Comparison of ENCODE assay signal across 22 cellular contexts in the genomic region with DNA sequence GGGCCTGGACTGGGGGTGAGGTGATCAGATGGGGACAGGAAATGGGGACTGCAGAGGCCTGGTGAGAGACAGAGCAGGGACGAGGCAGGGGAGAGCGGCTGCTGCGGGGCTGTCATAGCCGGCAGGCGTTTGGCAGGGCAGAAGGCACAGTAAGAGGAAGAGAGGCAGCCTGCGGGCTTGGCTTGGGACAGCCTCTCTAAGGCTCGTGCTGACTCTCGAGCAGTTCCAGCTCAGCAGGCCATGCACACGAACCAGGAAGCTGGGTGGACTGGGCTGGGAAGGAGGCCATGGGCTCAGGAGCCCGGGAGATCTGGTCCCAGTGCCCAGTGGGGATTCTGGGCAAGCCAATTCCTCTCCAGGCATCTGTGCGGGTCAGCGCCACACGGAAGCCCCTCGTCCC. TPM values are rescaled to one million over a fixed set of nuclear protein-coding genes. Genes with fewer than 3 reads are reported as not detected.
DNase-seq lines count a peak whose midpoint lies in the region; ATAC-seq and TF ChIP-seq lines count a peak whose summit lies in the region.
"Had no signal": no experiment of that assay in that cellular context is flagged by ENCODE, and none has a peak within 500 bp of the region (broad histone marks: within the 10 kb centered on the region; RNA-seq: fewer than 3 reads in every experiment).

No MANE protein-coding gene starts in this region.

- TF ChIP-seq POLR2A in NB4 (IDR thresholded peaks at IDR 0.05; ENCODE audit: extremely low read depth, insufficient read length), result no peak

- H2BK120ac ChIP-seq in mesendoderm (ENCODE audit: low read depth, low read length), result no peak overlapping the region

- no peak overlapping the region for H2BK5ac ChIP-seq in mesendoderm (ENCODE audit: low read length)

- no peaks in the 10 kb centered on the region for H3K79me1 ChIP-seq in mesendoderm (ENCODE audit: low read length)

- no peaks in the 10 kb centered on the region for H3K27me3 ChIP-seq in mesendoderm (ENCODE audit: insufficient read depth, low read length, poor library complexity)
- H3K27me3 ChIP-seq in MG63, result peaks cover 10% of the 10 kb centered on the region

- H3K23ac ChIP-seq in mesendoderm (ENCODE audit: low read length), result no peak overlapping the region

- WGBS in mesendoderm (ENCODE audit: extremely low coverage, insufficient coverage, low lambda C conversion rate), result no CpG with 5 or more reads among the region's 14 CpGs

- H3K79me2 ChIP-seq in mesendoderm (ENCODE audit: control insufficient read depth, insufficient read depth, low read length), result no peaks in the 10 kb centered on the region
- H3K79me2 ChIP-seq: parathyroid adenoma had no signal

- peak; percentile 33 for ATAC-seq in esophagus mucosa
- no peak for ATAC-seq in GM21576 (IDR thresholded peaks at IDR 0.05; ENCODE audit: unreplicated experiment)
- ATAC-seq in SK-N-SH treated with all-trans-retinoic acid at 6 μM for 48 hours, result no peak
- ATAC-seq: naive thymus-derived CD8-positive, alpha-beta T cell had no signal

- H4K8ac ChIP-seq in mesendoderm (ENCODE audit: low read depth, low read length), result no peak overlapping the region

- H3K4me3 ChIP-seq in NB4 (ENCODE audit: low read depth, low read length), result no peak overlapping the region
- H3K4me3 ChIP-seq in mesendoderm (ENCODE audit: low read length), result no peak overlapping the region
- no peak overlapping the region for H3K4me3 ChIP-seq in MG63
- H3K4me3 ChIP-seq: esophagus muscularis mucosa had no signal

- H2AK5ac ChIP-seq in mesendoderm (ENCODE audit: low read length), result no peak overlapping the region

- no peak overlapping the region for H3K27ac ChIP-seq in mesendoderm (ENCODE audit: low read depth, low read length)
- H3K27ac ChIP-seq: esophagus muscularis mucosa, parathyroid adenoma had no signal

- no peaks in the 10 kb centered on the region for H3K4me1 ChIP-seq in mesendoderm (ENCODE audit: control insufficient read depth, low read depth, low read length)
- H3K4me1 ChIP-seq: esophagus muscularis mucosa, parathyroid adenoma had no signal

- no peak overlapping the region for H3K4me2 ChIP-seq in mesendoderm (ENCODE audit: low read length)

- H3K36me3 ChIP-seq in mesendoderm (ENCODE audit: control insufficient read depth, insufficient read depth, low read length), result no peaks in the 10 kb centered on the region
- no peaks in the 10 kb centered on the region for H3K36me3 ChIP-seq in MG63
- H3K36me3 ChIP-seq: esophagus muscularis mucosa had no signal

- peak overlapping the region; percentile 39 for H3K56ac ChIP-seq in mesendoderm (ENCODE audit: low read length)

- no peak overlapping the region for H3K18ac ChIP-seq in mesendoderm (ENCODE audit: low read length)

- H4K5ac ChIP-seq in mesendoderm (ENCODE audit: low read length), result no peak overlapping the region

- peak overlapping the region; percentile 17 for H3K4ac ChIP-seq in mesendoderm (ENCODE audit: low read depth, low read length)

- peak; percentile 6 for DNase-seq in EH (ENCODE audit: low read depth)
- DNase-seq in NB4 (ENCODE audit: low read depth), result peak; percentile 15
- DNase-seq in mesendoderm, result peak; percentile 35
- no peak for DNase-seq in MG63
- DNase-seq in NCI-H510A (lab: John Stamatoyannopoulos, UW), result no peak
- DNase-seq: activated CD8-positive, alpha-beta memory T cell treated with anti-CD3 and anti-CD28 coated beads, Interleukin-2, amount 50 U/mL, for 48 hours; activated naive CD4-positive, alpha-beta T cell treated with Interleukin-2 at 50 U/mL for 16 hours; amygdala; central memory CD4-positive, alpha-beta T cell; DND-41; head of caudate nucleus; immature natural killer cell; mammary epithelial cell; naive thymus-derived CD8-positive, alpha-beta T cell; NCI-H1436; NCI-H345; stimulated activated CD4-positive, alpha-beta T cell treated with anti-CD3 and anti-CD28 coated beads, Interleukin-1b, Interleukin-23, amount 100 ng/mL, for 48 hours had no signal

- no peak for TF ChIP-seq CTCF in NB4 (IDR thresholded peaks at IDR 0.05; ENCODE audit: low read depth, low read length)

- H3K9me3 ChIP-seq in MG63, result no peaks in the 10 kb centered on the region
- H3K9me3 ChIP-seq: esophagus muscularis mucosa had no signal

- H3K9ac ChIP-seq in mesendoderm (ENCODE audit: low read length), result peak overlapping the region; percentile 8
- H3K9ac ChIP-seq: parathyroid adenoma had no signal

- no peak overlapping the region for H2BK15ac ChIP-seq in mesendoderm (replicated peaks; ENCODE audit: low read depth)

TF ChIP-seq in SK-N-SH treated with all-trans-retinoic acid at 6 μM for 48 hours, 23 proteins besides CTCF, POLR2A, EP300 and RAD21:
- TF ChIP-seq ZNF565 (CRISPR knock-in tag; conservative IDR thresholded peaks at IDR 0.05; ENCODE audit: low read depth), result no peak
- no peak for TF ChIP-seq ARNTL (CRISPR knock-in tag; IDR thresholded peaks at IDR 0.05; ENCODE audit: borderline replicate concordance, low read depth)
- TF ChIP-seq POU6F1 (CRISPR knock-in tag; IDR thresholded peaks at IDR 0.05; ENCODE audit: borderline replicate concordance, low read depth), result no peak
- no peak for TF ChIP-seq TCF4 (CRISPR knock-in tag; IDR thresholded peaks at IDR 0.05; ENCODE audit: borderline replicate concordance)
- TF ChIP-seq ZFP30 (CRISPR knock-in tag; IDR thresholded peaks at IDR 0.05), result no peak
- no peak for TF ChIP-seq ESRRG (CRISPR knock-in tag; IDR thresholded peaks at IDR 0.05)
- TF ChIP-seq ZFP3 (CRISPR knock-in tag; IDR thresholded peaks at IDR 0.05), result no peak
- TF ChIP-seq SNAI2 (CRISPR knock-in tag; IDR thresholded peaks at IDR 0.05), result no peak
- TF ChIP-seq CSDC2 (CRISPR knock-in tag; IDR thresholded peaks at IDR 0.05), result no peak
- TF ChIP-seq, protein P1, sequence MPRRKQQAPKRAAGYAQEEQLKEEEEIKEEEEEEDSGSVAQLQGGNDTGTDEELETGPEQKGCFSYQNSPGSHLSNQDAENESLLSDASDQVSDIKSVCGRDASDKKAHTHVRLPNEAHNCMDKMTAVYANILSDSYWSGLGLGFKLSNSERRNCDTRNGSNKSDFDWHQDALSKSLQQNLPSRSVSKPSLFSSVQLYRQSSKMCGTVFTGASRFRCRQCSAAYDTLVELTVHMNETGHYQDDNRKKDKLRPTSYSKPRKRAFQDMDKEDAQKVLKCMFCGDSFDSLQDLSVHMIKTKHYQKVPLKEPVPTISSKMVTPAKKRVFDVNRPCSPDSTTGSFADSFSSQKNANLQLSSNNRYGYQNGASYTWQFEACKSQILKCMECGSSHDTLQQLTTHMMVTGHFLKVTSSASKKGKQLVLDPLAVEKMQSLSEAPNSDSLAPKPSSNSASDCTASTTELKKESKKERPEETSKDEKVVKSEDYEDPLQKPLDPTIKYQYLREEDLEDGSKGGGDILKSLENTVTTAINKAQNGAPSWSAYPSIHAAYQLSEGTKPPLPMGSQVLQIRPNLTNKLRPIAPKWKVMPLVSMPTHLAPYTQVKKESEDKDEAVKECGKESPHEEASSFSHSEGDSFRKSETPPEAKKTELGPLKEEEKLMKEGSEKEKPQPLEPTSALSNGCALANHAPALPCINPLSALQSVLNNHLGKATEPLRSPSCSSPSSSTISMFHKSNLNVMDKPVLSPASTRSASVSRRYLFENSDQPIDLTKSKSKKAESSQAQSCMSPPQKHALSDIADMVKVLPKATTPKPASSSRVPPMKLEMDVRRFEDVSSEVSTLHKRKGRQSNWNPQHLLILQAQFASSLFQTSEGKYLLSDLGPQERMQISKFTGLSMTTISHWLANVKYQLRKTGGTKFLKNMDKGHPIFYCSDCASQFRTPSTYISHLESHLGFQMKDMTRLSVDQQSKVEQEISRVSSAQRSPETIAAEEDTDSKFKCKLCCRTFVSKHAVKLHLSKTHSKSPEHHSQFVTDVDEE (CRISPR knock-in tag; IDR thresholded peaks at IDR 0.05), result no peak
- TF ChIP-seq GLIS3 (CRISPR knock-in tag; IDR thresholded peaks at IDR 0.05), result no peak
- no peak for TF ChIP-seq CSRNP3 (CRISPR knock-in tag; IDR thresholded peaks at IDR 0.05)
- TF ChIP-seq TOX (CRISPR knock-in tag; IDR thresholded peaks at IDR 0.05; ENCODE audit: borderline replicate concordance), result no peak
TF ChIP-seq in SK-N-SH treated with all-trans-retinoic acid at 6 μM for 48 hours: peak in this region for 0.

RNA-seq across cellular contexts. Expression of gene EIF3D, which starts 19.6 kb away (rescaled TPM):
- total RNA-seq in esophagus mucosa, result 135 TPM
- polyA plus RNA-seq in mesendoderm (2013, experiment 1 of 2), result 169 TPM
- 164 TPM for polyA plus RNA-seq in mesendoderm (2013, experiment 2 of 2)
- 575 and 712 TPM in 2 replicates for total RNA-seq in MG63 (2014; rRNA removed; shearing (Covaris generic); ENCODE audit: low replicate concordance)

RNA-seq across cellular contexts. Expression of gene FOXRED2, which starts 41.8 kb away (rescaled TPM):
- total RNA-seq in esophagus mucosa, result 8.7 TPM
- polyA plus RNA-seq in mesendoderm (2013, experiment 1 of 2), result 11.4 TPM
- polyA plus RNA-seq in mesendoderm (2013, experiment 2 of 2), result 11.7 TPM
- 3.5 and 8.5 TPM in 2 replicates for total RNA-seq in MG63 (2014; rRNA removed; shearing (Covaris generic); ENCODE audit: low replicate concordance)

Comparison
In these comparisons a context has a peak if more than half of its experiments do, and no peak if none do; other contexts are left out.
1. DNase-seq: peak in EH (single experiment), NB4 (single experiment) and mesendoderm (single experiment); none in MG63 (single experiment) and NCI-H510A (single experiment).